Comparison of ENCODE assay signal across 20 cellular contexts in the genomic region with DNA sequence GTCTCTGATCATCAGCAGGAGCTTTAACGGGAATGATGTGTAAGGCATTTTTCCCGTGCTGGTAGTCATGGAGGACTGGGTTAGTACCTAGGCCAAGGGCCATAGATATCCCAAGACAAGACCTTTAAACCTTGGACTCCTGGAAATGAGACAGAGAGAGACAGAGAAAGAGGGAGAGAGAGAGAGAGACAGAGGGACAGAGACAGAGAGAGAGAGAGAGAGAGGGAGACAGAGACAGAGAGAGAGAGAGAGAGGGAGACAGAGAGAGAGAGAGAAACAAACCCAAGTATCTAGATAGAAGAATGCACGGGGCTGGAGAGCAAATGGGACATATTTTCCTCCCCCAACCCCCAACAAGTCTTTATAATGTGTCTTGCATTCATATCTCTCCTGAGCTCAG. TPM values are rescaled to one million over a fixed set of nuclear protein-coding genes. Genes with fewer than 3 reads are reported as not detected.
A peak's percentile ranks its signal among the peaks of the same experiment; 100 is the strongest.
DNase-seq lines count a peak whose midpoint lies in the region; ATAC-seq lines count a peak whose summit lies in the region.
"Had no signal": no experiment of that assay in that cellular context is flagged by ENCODE, and none has a peak within 500 bp of the region (broad histone marks: within the 10 kb centered on the region; RNA-seq: fewer than 3 reads in every experiment).

No MANE protein-coding gene starts in this region.

- H3K36me3 Mint-ChIP-seq in activated naive CD4-positive, alpha-beta T cell treated with anti-CD3 and anti-CD28 coated beads, Interleukin-2, amount 10 ng/mL, durations not matched to agents 7 days and 5 days, result peaks cover 88% of the 10 kb centered on the region
- H3K36me3 Mint-ChIP-seq in activated CD4-positive, alpha-beta memory T cell treated with anti-CD3 and anti-CD28 coated beads, Interleukin-2, amount 10 ng/mL, durations not matched to agents 7 days and 5 days (ENCODE audit: low read depth), result peaks cover 91% of the 10 kb centered on the region
- H3K36me3 Mint-ChIP-seq in effector memory CD8-positive, alpha-beta T cell (ENCODE audit: insufficient read depth), result peaks cover 96% of the 10 kb centered on the region
- H3K36me3 Mint-ChIP-seq in stimulated activated memory B cell treated with anti-CD40 and anti-IgM and Interleukin-4, amounts not matched to agents 10 μg/mL and 1 μg/mL and 100 μg/mL, for 72 hours, result peaks cover 76% of the 10 kb centered on the region

- POLR2A ChIA-PET in activated CD4-positive, alpha-beta memory T cell treated with anti-CD3 and anti-CD28 coated beads, Interleukin-2, amount 10 ng/mL, durations not matched to agents 7 days and 5 days (lab: Charles Lee), result interaction anchor here (0.6 to 5.1 kb wide), 9 partner anchors 7 to 42 kb away, joined by 4 to 42 read pairs (median 6); a partner anchor contains a TSS

- CTCF ChIA-PET in activated naive CD4-positive, alpha-beta T cell treated with anti-CD3 and anti-CD28 coated beads, Interleukin-2, amount 10 ng/mL, durations not matched to agents 7 days and 5 days (lab: Charles Lee), result interaction anchor here (1.7 kb wide), 1 partner anchor 12 kb away, joined by 6 read pairs; no protein-coding TSS in a partner anchor
- CTCF ChIA-PET in activated CD4-positive, alpha-beta memory T cell treated with anti-CD3 and anti-CD28 coated beads, Interleukin-2, amount 10 ng/mL, durations not matched to agents 7 days and 5 days (lab: Charles Lee), result interaction anchor here (3.9 kb wide), 1 partner anchor 13 kb away, joined by 29 read pairs; no protein-coding TSS in a partner anchor

- peak overlapping the region; percentile 74 for H3K27ac Mint-ChIP-seq in activated naive CD4-positive, alpha-beta T cell treated with anti-CD3 and anti-CD28 coated beads, Interleukin-2, amount 10 ng/mL, durations not matched to agents 7 days and 5 days
- H3K27ac Mint-ChIP-seq in activated CD4-positive, alpha-beta memory T cell treated with anti-CD3 and anti-CD28 coated beads, Interleukin-2, amount 10 ng/mL, durations not matched to agents 7 days and 5 days, result peak overlapping the region; percentile 32
- peak overlapping the region; percentile 76 to 81 for H3K27ac Mint-ChIP-seq in effector memory CD8-positive, alpha-beta T cell
- peak overlapping the region; percentile 51 for H3K27ac Mint-ChIP-seq in stimulated activated memory B cell treated with anti-CD40 and anti-IgM and Interleukin-4, amounts not matched to agents 10 μg/mL and 1 μg/mL and 100 μg/mL, for 72 hours
- H3K27ac Mint-ChIP-seq: GM23338, nephron progenitor cell had no signal

- intact Hi-C loops in Right ventricle myocardium inferior (cut with DNase I), result no loop called here

- H3K4me3 Mint-ChIP-seq in activated naive CD4-positive, alpha-beta T cell treated with anti-CD3 and anti-CD28 coated beads, Interleukin-2, amount 10 ng/mL, durations not matched to agents 7 days and 5 days, result no peak overlapping the region
- H3K4me3 Mint-ChIP-seq in activated CD4-positive, alpha-beta memory T cell treated with anti-CD3 and anti-CD28 coated beads, Interleukin-2, amount 10 ng/mL, durations not matched to agents 7 days and 5 days, result no peak overlapping the region
- H3K4me3 Mint-ChIP-seq in effector memory CD8-positive, alpha-beta T cell, result peak overlapping the region; percentile 31 to 39
- H3K4me3 Mint-ChIP-seq in stimulated activated memory B cell treated with anti-CD40 and anti-IgM and Interleukin-4, amounts not matched to agents 10 μg/mL and 1 μg/mL and 100 μg/mL, for 72 hours, result peak overlapping the region; percentile 6
- H3K4me3 Mint-ChIP-seq: GM23338, nephron progenitor cell had no signal

- no peak for DNase-seq in activated naive CD4-positive, alpha-beta T cell treated with anti-CD3 and anti-CD28 coated beads, Interleukin-2, amount 10 ng/mL, durations not matched to agents 7 days and 5 days
- no peak for DNase-seq in activated naive CD4-positive, alpha-beta T cell (lab: John Stamatoyannopoulos, UW)
- DNase-seq in activated CD4-positive, alpha-beta memory T cell treated with anti-CD3 and anti-CD28 coated beads, Interleukin-2, amount 10 ng/mL, durations not matched to agents 7 days and 5 days, result no peak
- no peak for DNase-seq in effector memory CD8-positive, alpha-beta T cell
- DNase-seq in Right ventricle myocardium inferior (ENCODE audit: missing footprints) (no peak), AG20443 (ENCODE audit: low spot score) (no peak), activated gamma-delta T cell (lab: John Stamatoyannopoulos, UW) (no peak)
- DNase-seq: aorta, dermis blood vessel endothelial cell, DMS153, head of caudate nucleus, NCI-H1048, NCI-H1930, NCI-H446, nephron progenitor cell, posterior cingulate gyrus, SHP77, testis had no signal

- peaks cover 14% of the 10 kb centered on the region for H3K9me3 Mint-ChIP-seq in activated naive CD4-positive, alpha-beta T cell treated with anti-CD3 and anti-CD28 coated beads, Interleukin-2, amount 10 ng/mL, durations not matched to agents 7 days and 5 days
- H3K9me3 Mint-ChIP-seq in activated CD4-positive, alpha-beta memory T cell treated with anti-CD3 and anti-CD28 coated beads, Interleukin-2, amount 10 ng/mL, durations not matched to agents 7 days and 5 days, result peaks cover 8% of the 10 kb centered on the region
- peaks cover 0 to 3% of the 10 kb centered on the region in 2 donors for H3K9me3 Mint-ChIP-seq in effector memory CD8-positive, alpha-beta T cell
- peaks cover 10% of the 10 kb centered on the region for H3K9me3 Mint-ChIP-seq in stimulated activated memory B cell treated with anti-CD40 and anti-IgM and Interleukin-4, amounts not matched to agents 10 μg/mL and 1 μg/mL and 100 μg/mL, for 72 hours
- H3K9me3 Mint-ChIP-seq: GM23338 had no signal

- peaks cover 89% of the 10 kb centered on the region for H3K4me1 Mint-ChIP-seq in activated naive CD4-positive, alpha-beta T cell treated with anti-CD3 and anti-CD28 coated beads, Interleukin-2, amount 10 ng/mL, durations not matched to agents 7 days and 5 days
- H3K4me1 Mint-ChIP-seq in activated CD4-positive, alpha-beta memory T cell treated with anti-CD3 and anti-CD28 coated beads, Interleukin-2, amount 10 ng/mL, durations not matched to agents 7 days and 5 days, result peaks cover 88% of the 10 kb centered on the region
- peaks cover 55 to 80% of the 10 kb centered on the region in 2 donors for H3K4me1 Mint-ChIP-seq in effector memory CD8-positive, alpha-beta T cell (ENCODE audit: low read depth in 2 of 2)
- peaks cover 37% of the 10 kb centered on the region for H3K4me1 Mint-ChIP-seq in stimulated activated memory B cell treated with anti-CD40 and anti-IgM and Interleukin-4, amounts not matched to agents 10 μg/mL and 1 μg/mL and 100 μg/mL, for 72 hours

- no peak for ATAC-seq in effector memory CD8-positive, alpha-beta T cell (replicated peaks)
- ATAC-seq in stimulated activated memory B cell treated with anti-CD40 and anti-IgM and Interleukin-4, amounts not matched to agents 10 μg/mL and 1 μg/mL and 100 μg/mL, for 72 hours, result no peak
- ATAC-seq in Right ventricle myocardium inferior, result no peak
- ATAC-seq: GM23338 had no signal

- no peaks in the 10 kb centered on the region for H3K27me3 Mint-ChIP-seq in activated naive CD4-positive, alpha-beta T cell treated with anti-CD3 and anti-CD28 coated beads, Interleukin-2, amount 10 ng/mL, durations not matched to agents 7 days and 5 days
- no peaks in the 10 kb centered on the region for H3K27me3 Mint-ChIP-seq in activated CD4-positive, alpha-beta memory T cell treated with anti-CD3 and anti-CD28 coated beads, Interleukin-2, amount 10 ng/mL, durations not matched to agents 7 days and 5 days
- no peaks in the 10 kb centered on the region for H3K27me3 Mint-ChIP-seq in effector memory CD8-positive, alpha-beta T cell
- no peaks in the 10 kb centered on the region for H3K27me3 Mint-ChIP-seq in stimulated activated memory B cell treated with anti-CD40 and anti-IgM and Interleukin-4, amounts not matched to agents 10 μg/mL and 1 μg/mL and 100 μg/mL, for 72 hours

RNA-seq across cellular contexts. Expression of a gene that starts 22.3 kb away (rescaled TPM):
- total RNA-seq in activated CD4-positive, alpha-beta memory T cell treated with anti-CD3 and anti-CD28 coated beads, Interleukin-2, amount 10 ng/mL, durations not matched to agents 7 days and 5 days, result 100 to 1,000 TPM; 129 to 133 TPM
- 8.0 TPM for total RNA-seq in Right ventricle myocardium inferior

RNA-seq across cellular contexts. Expression of a gene that starts 51.4 kb away (rescaled TPM):
- 10 to 100 TPM; 16.7 to 17.8 TPM for total RNA-seq in activated CD4-positive, alpha-beta memory T cell treated with anti-CD3 and anti-CD28 coated beads, Interleukin-2, amount 10 ng/mL, durations not matched to agents 7 days and 5 days
- 4.0 TPM for total RNA-seq in Right ventricle myocardium inferior

Comparison
In these comparisons a context has a peak if more than half of its experiments do, and no peak if none do; other contexts are left out.
1. H3K4me3 Mint-ChIP-seq: peak in effector memory CD8-positive, alpha-beta T cell (2 of 2) and stimulated activated memory B cell treated with anti-CD40 and anti-IgM and Interleukin-4, amounts not matched to agents 10 μg/mL and 1 μg/mL and 100 μg/mL, for 72 hours (single experiment); none in activated naive CD4-positive, alpha-beta T cell treated with anti-CD3 and anti-CD28 coated beads, Interleukin-2, amount 10 ng/mL, durations not matched to agents 7 days and 5 days (single experiment) and activated CD4-positive, alpha-beta memory T cell treated with anti-CD3 and anti-CD28 coated beads, Interleukin-2, amount 10 ng/mL, durations not matched to agents 7 days and 5 days (single experiment).
2. RNA of a gene that starts 22.3 kb away (total RNA-seq): 129 to 133 TPM in activated CD4-positive, alpha-beta memory T cell treated with anti-CD3 and anti-CD28 coated beads, Interleukin-2, amount 10 ng/mL, durations not matched to agents 7 days and 5 days; 8.0 TPM in Right ventricle myocardium inferior (single experiment); every median in the first group is over 10 times any median in the second.
3. Peak in every context shown above with its lines, with median percentiles within 50 percentile points of each other: H3K27ac Mint-ChIP-seq.